Comparison of ENCODE assay signal across 1 cellular context in genomic region chr1:22168412-22168973, GRCh38.
TF ChIP-seq lines count a peak whose summit lies in the region.

No MANE protein-coding gene starts in this region.

TF ChIP-seq in K562, 482 proteins besides CTCF, POLR2A, EP300 and RAD21 (continued from another document):
- TF ChIP-seq MGA (IDR thresholded peaks at IDR 0.05) (peak; percentile 45), MCM2 (IDR thresholded peaks at IDR 0.05; ENCODE audit: low read depth) (no peak), MAX (CRISPR knock-in tag; IDR thresholded peaks at IDR 0.05) (peak; percentile 75), BRD4 (IDR thresholded peaks at IDR 0.05) (no peak), MNT (conservative IDR thresholded peaks at IDR 0.05) (peak in 1 of 2 experiments; percentile 39; a peak in 2 of 4 replicates), ZNF785 (CRISPR knock-in tag; IDR thresholded peaks at IDR 0.05) (no peak), SMARCB1 (IDR thresholded peaks at IDR 0.05; ENCODE audit: insufficient read length, low read depth) (no peak), ZNF512 (tag; IDR thresholded peaks at IDR 0.05) (no peak), ZNF232 (CRISPR knock-in tag; IDR thresholded peaks at IDR 0.05) (no peak), SFPQ (IDR thresholded peaks at IDR 0.05; ENCODE audit: low read depth, low read length) (no peak)
